In the genomic region with DNA sequence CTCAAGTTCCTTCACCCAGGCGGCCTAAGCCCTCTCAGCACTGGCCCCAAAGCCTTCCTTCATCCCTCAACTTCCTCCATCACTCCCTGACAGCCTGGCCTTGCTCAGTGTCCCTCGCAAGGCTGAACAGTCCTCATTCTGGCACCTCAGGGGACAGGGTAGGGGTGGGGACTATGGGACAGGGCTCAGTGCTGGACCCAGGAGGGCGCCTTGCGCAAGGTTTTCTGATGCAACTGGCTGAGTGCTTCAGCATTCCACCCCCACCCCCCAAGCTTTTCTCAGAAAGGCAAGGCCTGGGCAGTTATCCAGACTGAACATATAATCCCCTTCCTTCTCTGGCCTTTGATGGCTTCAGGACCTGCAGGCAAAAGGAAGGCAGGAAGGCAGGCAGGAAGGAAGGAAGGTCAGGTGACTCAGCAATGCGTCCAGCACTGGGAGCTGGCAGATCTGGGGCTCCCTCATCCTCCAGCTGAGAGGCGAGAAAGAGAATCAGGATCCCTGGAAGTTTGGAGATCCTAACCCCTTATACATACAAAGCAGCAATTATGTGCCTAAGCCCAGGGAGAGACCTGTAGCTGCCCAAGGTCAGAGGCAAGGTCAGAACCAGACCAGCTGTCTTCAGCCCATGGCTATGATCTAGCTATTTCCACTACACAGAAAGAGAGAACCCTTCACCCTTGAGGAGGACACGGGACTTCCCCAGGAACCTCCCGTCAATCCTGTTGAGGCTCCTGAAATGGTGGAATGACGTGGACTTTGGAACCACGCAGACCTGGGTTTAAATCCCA, we compare ENCODE assay signal across 8 cellular contexts. TPM values are rescaled to one million over a fixed set of nuclear protein-coding genes. Genes with fewer than 3 reads are reported as not detected.
DNase-seq lines count a peak whose midpoint lies in the region; ATAC-seq, FAIRE-seq and TF ChIP-seq lines count a peak whose summit lies in the region.

No MANE protein-coding gene starts in this region.

- H3K27me3 Mint-ChIP-seq in Caco-2 (ENCODE audit: insufficient read depth, unreplicated experiment): no peaks in the 10 kb centered on the region

- H3K79me2 ChIP-seq in K562 (ENCODE audit: control insufficient read depth, insufficient read depth, low read length): peaks cover 5% of the 10 kb centered on the region; the same call in 2 of the 3 replicates

- no peak overlapping the region for H3K4me3 ChIP-seq in Caco-2 (ENCODE audit: low read depth, low read length)
- H3K4me3 ChIP-seq in K562: no peak overlapping the region
- H3K4me3 ChIP-seq in right lobe of liver: no peak overlapping the region

- H3K9me1 ChIP-seq in K562 (ENCODE audit: control insufficient read depth, insufficient read depth, low read length): no peaks in the 10 kb centered on the region

- H3K36me3 ChIP-seq in Caco-2 (ENCODE audit: control insufficient read depth, insufficient read depth, low read length): no peaks in the 10 kb centered on the region
- H3K36me3 ChIP-seq in K562 (ENCODE audit: control insufficient read depth, insufficient read depth, low read length): no peaks in the 10 kb centered on the region; the same call in 2 of the 3 replicates
- H3K36me3 ChIP-seq in right lobe of liver: no peaks in the 10 kb centered on the region

- no peaks in the 10 kb centered on the region for H4K20me1 ChIP-seq in K562 (replicated peaks; ENCODE audit: control insufficient read depth, insufficient read depth, low read length)

- H3K4me2 ChIP-seq in K562 (ENCODE audit: insufficient read depth, low read length): peak overlapping the region; percentile 77

- H3K4me3 Mint-ChIP-seq in Caco-2 (ENCODE audit: unreplicated experiment): peak overlapping the region; percentile 66

- TF ChIP-seq CTCF in Caco-2 (IDR thresholded peaks at IDR 0.05; ENCODE audit: insufficient read depth in 1 of 2, low read depth in 1 of 2, low read length in 1 of 2, severe bottlenecking in 1 of 2, unreplicated experiment in 1 of 2) (no peak), K562 (IDR thresholded peaks at IDR 0.05 in 2 of 3, conservative IDR thresholded peaks at IDR 0.05 in 1 of 3; ENCODE audit: insufficient read depth in 2 of 3, low read depth in 1 of 3, low read length in 3 of 3) (peak in 2 of 3 experiments; percentile 21 to 23; a peak in 3 of 6 replicates), right lobe of liver (IDR thresholded peaks at IDR 0.05) (no peak)

- DNase-seq in Caco-2: peak; percentile 96 to 98
- DNase-seq in M059J (ENCODE audit: low read depth): peak; percentile 95
- DNase-seq in K562 (ENCODE audit: extremely low read depth in 1 of 4, low spot score in 3 of 4): peak; percentile 77 to 97 (median 83)
- DNase-seq in right lobe of liver: peak; percentile 95 to 97 (median 95)
- no peak for DNase-seq in NCI-H2081 (lab: John Stamatoyannopoulos, UW)
- DNase-seq in NCI-H1436 treated with DMSO at 0.1 percent for 48 hours (lab: John Stamatoyannopoulos, UW): no peak
- DNase-seq in activated T-cell treated with anti-CD3 and anti-CD28 coated beads, Interleukin-2, amount 50 U/mL, for 48 hours: no peak

- intact Hi-C loops in Caco-2 (cut with micrococcal nuclease; ENCODE audit: unreplicated experiment) (loop anchor here (2.0 kb wide), 1 partner anchor 17 kb away; no protein-coding TSS in a partner anchor), K562 (cut with micrococcal nuclease) (loop anchor here (1.0 kb wide), 1 partner anchor 8 kb away; a partner anchor contains a TSS), right lobe of liver (cut with DNase I) (no loop called here)

- H3K36me3 Mint-ChIP-seq in Caco-2 (ENCODE audit: insufficient read depth, unreplicated experiment): peaks cover 26% of the 10 kb centered on the region

- peak overlapping the region; percentile 89 to 96; a peak in 3 of 4 replicates for H3K9ac ChIP-seq in K562 (ENCODE audit: insufficient read depth in 1 of 2, low read depth in 2 of 2, low read length in 2 of 2)

- POLR2A ChIA-PET in Caco-2 (lab: Charles Lee) (interaction anchor here (0.5 to 4.0 kb wide), 9 partner anchors 9 to 51 kb away, joined by 3 to 75 read pairs (median 5); a partner anchor contains a TSS), K562 (lab: Yijun Ruan, JAX) (interaction anchor here (0.8 to 7.5 kb wide), 13 partner anchors 10 to 159 kb away, joined by 3 to 100 read pairs (median 4); a partner anchor contains a TSS)

- WGBS in K562 (ENCODE audit: insufficient coverage, low coverage, missing lambda C conversion rate): 7% methylated on average over 9 of the region's 10 CpGs
- 17% methylated on average over 5 of the region's 10 CpGs for WGBS in right lobe of liver (ENCODE audit: insufficient coverage, low coverage, low lambda C conversion rate, missing lambda C conversion rate)

- peak; percentile 96 for FAIRE-seq in K562 (lab: Jason Lieb, UNC)

- H3K9me3 ChIP-seq in Caco-2 (no peaks in the 10 kb centered on the region), K562 (replicated peaks; ENCODE audit: control insufficient read depth, insufficient read depth, low read depth, low read length) (no peaks in the 10 kb centered on the region), right lobe of liver (no peaks in the 10 kb centered on the region)

- CTCF ChIA-PET in Caco-2 (lab: Charles Lee) (interaction anchor here (0.6 to 2.2 kb wide), 5 partner anchors 10 to 106 kb away, joined by 4 to 16 read pairs (median 5); no protein-coding TSS in a partner anchor), K562 (lab: Yijun Ruan, JAX; ENCODE audit: low intra/inter-chr PET ratio) (no interaction called here)

- H3K27me3 ChIP-seq in Caco-2 (replicated peaks; ENCODE audit: control insufficient read depth, insufficient read depth, low read length): no peaks in the 10 kb centered on the region
- H3K27me3 ChIP-seq in K562 (ENCODE audit: control insufficient read depth in 2 of 2, insufficient read depth in 2 of 2, low read length in 2 of 2): no peaks in the 10 kb centered on the region
- no peaks in the 10 kb centered on the region for H3K27me3 ChIP-seq in right lobe of liver

- in situ Hi-C loops in K562 (cut with MboI): no loop called here

- peak overlapping the region; percentile 99 for H3K27ac ChIP-seq in K562 (ENCODE audit: extremely low read depth, low read depth, low read length)
- H3K27ac ChIP-seq in right lobe of liver: peak overlapping the region; percentile 68 to 92 (median 81)

- H2AFZ ChIP-seq in K562 (ENCODE audit: low read depth, low read length): peak overlapping the region; percentile 75

- peaks cover 60% of the 10 kb centered on the region for H3K4me1 Mint-ChIP-seq in Caco-2 (ENCODE audit: low read depth, unreplicated experiment)

- H3K27ac Mint-ChIP-seq in Caco-2 (ENCODE audit: unreplicated experiment): peak overlapping the region; percentile 99

- peak; percentile 40 to 54; a peak in 3 of 4 replicates for TF ChIP-seq RAD21 in K562 (CRISPR knock-in tag; conservative IDR thresholded peaks at IDR 0.05 in 1 of 2, IDR thresholded peaks at IDR 0.05 in 1 of 2)

- peak; percentile 98 for TF ChIP-seq EP300 in K562 (IDR thresholded peaks at IDR 0.05; ENCODE audit: low read length)

- ATAC-seq in K562: peak; percentile 80
- ATAC-seq in right lobe of liver: peak; percentile 83 to 90 (median 86)
- ATAC-seq in HG03378 (IDR thresholded peaks at IDR 0.05; ENCODE audit: unreplicated experiment): no peak

- TF ChIP-seq POLR2A in K562 (conservative IDR thresholded peaks at IDR 0.05) (peak; percentile 64), right lobe of liver (IDR thresholded peaks at IDR 0.05) (peak; percentile 53)

- peaks cover 68% of the 10 kb centered on the region for H3K4me1 ChIP-seq in Caco-2
- peaks cover 56 to 80% of the 10 kb centered on the region in 2 experiments for H3K4me1 ChIP-seq in K562 (replicated peaks in 1 of 2; ENCODE audit: control insufficient read depth in 2 of 2, insufficient read depth in 2 of 2, low read length in 2 of 2)
- peaks cover 2 to 45% (median 25%) of the 10 kb centered on the region in 4 donors for H3K4me1 ChIP-seq in right lobe of liver

- no peaks in the 10 kb centered on the region for H3K9me3 Mint-ChIP-seq in Caco-2 (ENCODE audit: unreplicated experiment)

- no TSS peak for BruUV-seq in Caco-2 (replicated peaks; lab: Mats Ljungman, UMichigan)
- BruUV-seq in K562 (replicated peaks; lab: Mats Ljungman, UMichigan): TSS peak; percentile 48

RNA-seq across cellular contexts. Expression of a gene that starts 8.6 kb away (rescaled TPM):
- 113 and 132 TPM in 2 replicates for total RNA-seq in Caco-2 (2022)
- 34.1 and 35.5 TPM in 2 replicates for total RNA-seq in M059J (2014; rRNA removed; shearing (Covaris generic))
- total RNA-seq in K562 (2011; cell fraction: chromatin; rRNA removed; ENCODE audit: low replicate concordance): 20.3 and 47.6 TPM in 2 replicates
- 45.7 and 51.3 TPM in 2 replicates for total RNA-seq in K562 (2011; cell fraction: nucleolus; rRNA removed)
- total RNA-seq in K562 (2011; cell fraction: nucleoplasm; rRNA removed): 38.2 and 39.5 TPM in 2 replicates
- total RNA-seq in K562 (2014; rRNA removed): 113 and 114 TPM in 2 replicates
- 43.5 and 47.4 TPM in 2 replicates for total RNA-seq in K562 (2014; rRNA removed; fragmentation: Illumina TruSeq; extraction: Trizol)
- 22.1 and 23.0 TPM in 2 replicates for total RNA-seq in K562 (2015; rRNA removed; fragmentation: Illumina TruSeq; extraction: Trizol)
- total RNA-seq in K562 (2021): 102 and 110 TPM in 2 replicates
- polyA plus RNA-seq in K562 (2011; rRNA removed): 44.4 and 114 TPM in 2 replicates
- 105 and 109 TPM in 2 replicates for polyA plus RNA-seq in K562 (2011; cell fraction: cytosol; rRNA removed)
- 42.6 and 66.5 TPM in 2 replicates for polyA plus RNA-seq in K562 (2011; cell fraction: nucleus; rRNA removed)
- 40.1 and 401 TPM in 2 replicates for polyA plus RNA-seq in K562 (2012)
- 55.3 and 78.6 TPM in 2 replicates for polyA plus RNA-seq in K562 (2014; fragmentation: Illumina TruSeq; extraction: Trizol)
- 10 to 100 TPM; 12.1 to 14.9 TPM for polyA plus RNA-seq in K562 (2014; fragmentation: Nextera tagmentation; extraction: Ambion mirVana)
- polyA plus RNA-seq in K562 (2014; rRNA removed): 78.8 and 80.6 TPM in 2 replicates
- polyA minus RNA-seq in K562 (2011; rRNA and poly(A)+ RNA removed): 33.3 and 53.8 TPM in 2 replicates
- polyA minus RNA-seq in K562 (2011; cell fraction: cytosol; rRNA and poly(A)+ RNA removed): 37.2 and 88.9 TPM in 2 replicates
- 9.7 and 26.4 TPM in 2 replicates for polyA minus RNA-seq in K562 (2011; cell fraction: nucleus; rRNA and poly(A)+ RNA removed)
- 100 to 1,000 TPM in 2 of 6 experiments, 10 to 100 TPM in 4; 15.1 to 139 (median 34.1) TPM for total RNA-seq in right lobe of liver

RNA-seq across cellular contexts. Expression of a gene that starts 25.0 kb away (rescaled TPM):
- 24.6 and 27.5 TPM in 2 replicates for total RNA-seq in Caco-2 (2022)
- total RNA-seq in M059J (2014; rRNA removed; shearing (Covaris generic)): 102 and 149 TPM in 2 replicates
- 9.8 and 24.5 TPM in 2 replicates for total RNA-seq in K562 (2011; cell fraction: chromatin; rRNA removed; ENCODE audit: low replicate concordance)
- 24.9 and 37.9 TPM in 2 replicates for total RNA-seq in K562 (2011; cell fraction: nucleolus; rRNA removed)
- total RNA-seq in K562 (2011; cell fraction: nucleoplasm; rRNA removed): 34.2 and 46.5 TPM in 2 replicates
- total RNA-seq in K562 (2014; rRNA removed): 11.1 and 21.5 TPM in 2 replicates
- 6.7 and 7.5 TPM in 2 replicates for total RNA-seq in K562 (2014; rRNA removed; fragmentation: Illumina TruSeq; extraction: Trizol)
- 7.8 and 9.6 TPM in 2 replicates for total RNA-seq in K562 (2015; rRNA removed; fragmentation: Illumina TruSeq; extraction: Trizol)
- 26.7 and 28.5 TPM in 2 replicates for total RNA-seq in K562 (2021)
- 13.1 and 37.5 TPM in 2 replicates for polyA plus RNA-seq in K562 (2011; rRNA removed)
- 54.0 and 57.8 TPM in 2 replicates for polyA plus RNA-seq in K562 (2011; cell fraction: cytosol; rRNA removed)
- 24.4 and 24.6 TPM in 2 replicates for polyA plus RNA-seq in K562 (2011; cell fraction: nucleus; rRNA removed)
- polyA plus RNA-seq in K562 (2012): 21.9 and 37.5 TPM in 2 replicates
- 24.3 and 24.7 TPM in 2 replicates for polyA plus RNA-seq in K562 (2014; fragmentation: Illumina TruSeq; extraction: Trizol)
- polyA plus RNA-seq in K562 (2014; fragmentation: Nextera tagmentation; extraction: Ambion mirVana): 1 to 10 TPM; 7.9 to 8.3 TPM
- 24.8 and 29.7 TPM in 2 replicates for polyA plus RNA-seq in K562 (2014; rRNA removed)
- polyA minus RNA-seq in K562 (2011; rRNA and poly(A)+ RNA removed): 8.2 and 13.0 TPM in 2 replicates
- polyA minus RNA-seq in K562 (2011; cell fraction: cytosol; rRNA and poly(A)+ RNA removed): 14.1 and 27.3 TPM in 2 replicates
- 5.0 and 5.7 TPM in 2 replicates for polyA minus RNA-seq in K562 (2011; cell fraction: nucleus; rRNA and poly(A)+ RNA removed)
- 1 to 10 TPM; 1.3 to 4.1 (median 1.9) TPM for total RNA-seq in right lobe of liver

RNA-seq across cellular contexts. Expression of a gene that starts 36.1 kb away (rescaled TPM):
- total RNA-seq in Caco-2 (2022) (103 and 111 TPM in 2 replicates), K562 (2014; rRNA removed) (46.1 and 58.1 TPM in 2 replicates), K562 (2014; rRNA removed; fragmentation: Illumina TruSeq; extraction: Trizol) (18.4 and 22.1 TPM in 2 replicates), K562 (2015; rRNA removed; fragmentation: Illumina TruSeq; extraction: Trizol) (18.0 and 19.3 TPM in 2 replicates), K562 (2021) (51.7 and 54.2 TPM in 2 replicates), right lobe of liver (100 to 1,000 TPM in 2 of 6 experiments, 10 to 100 TPM in 4; 63.1 to 113 (median 85.6) TPM)
- total RNA-seq in M059J (2014; rRNA removed; shearing (Covaris generic)): 132 and 155 TPM in 2 replicates
- 91.7 and 117 TPM in 2 replicates for total RNA-seq in K562 (2011; cell fraction: chromatin; rRNA removed; ENCODE audit: low replicate concordance)
- 53.4 and 61.7 TPM in 2 replicates for total RNA-seq in K562 (2011; cell fraction: nucleolus; rRNA removed)
- 62.0 and 75.0 TPM in 2 replicates for total RNA-seq in K562 (2011; cell fraction: nucleoplasm; rRNA removed)
- polyA plus RNA-seq in K562 (2011; rRNA removed) (37.6 and 58.2 TPM in 2 replicates), K562 (2014; fragmentation: Illumina TruSeq; extraction: Trizol) (26.5 and 37.1 TPM in 2 replicates), K562 (2014; fragmentation: Nextera tagmentation; extraction: Ambion mirVana) (1 to 10 TPM; 5.9 to 8.3 TPM), K562 (2014; rRNA removed) (52.7 and 59.3 TPM in 2 replicates)
- polyA plus RNA-seq in K562 (2011; cell fraction: cytosol; rRNA removed): 41.1 and 50.2 TPM in 2 replicates
- polyA plus RNA-seq in K562 (2011; cell fraction: nucleus; rRNA removed): 71.7 and 92.4 TPM in 2 replicates
- 38.5 and 194 TPM in 2 replicates for polyA plus RNA-seq in K562 (2012)
- polyA minus RNA-seq in K562 (2011; rRNA and poly(A)+ RNA removed): 16.0 and 22.1 TPM in 2 replicates
- polyA minus RNA-seq in K562 (2011; cell fraction: cytosol; rRNA and poly(A)+ RNA removed): 16.1 and 28.0 TPM in 2 replicates
- 15.3 and 29.2 TPM in 2 replicates for polyA minus RNA-seq in K562 (2011; cell fraction: nucleus; rRNA and poly(A)+ RNA removed)

RNA-seq across cellular contexts. Expression of a gene that starts 46.6 kb away (rescaled TPM):
- total RNA-seq in Caco-2 (2022) (13.9 and 14.7 TPM in 2 replicates), K562 (2014; rRNA removed) (6.5 and 9.2 TPM in 2 replicates), K562 (2014; rRNA removed; fragmentation: Illumina TruSeq; extraction: Trizol) (1.3 and 1.4 TPM in 2 replicates), K562 (2015; rRNA removed; fragmentation: Illumina TruSeq; extraction: Trizol) (2.6 and 2.8 TPM in 2 replicates), K562 (2021) (26.1 and 26.3 TPM in 2 replicates), right lobe of liver (1 to 10 TPM; 3.6 to 6.4 (median 4.6) TPM)
- total RNA-seq in M059J (2014; rRNA removed; shearing (Covaris generic)): 5.1 and 16.5 TPM in 2 replicates
- total RNA-seq in K562 (2011; cell fraction: chromatin; rRNA removed; ENCODE audit: low replicate concordance): 5.5 and 9.5 TPM in 2 replicates
- 8.4 and 9.8 TPM in 2 replicates for total RNA-seq in K562 (2011; cell fraction: nucleolus; rRNA removed)
- total RNA-seq in K562 (2011; cell fraction: nucleoplasm; rRNA removed): 8.9 and 11.8 TPM in 2 replicates
- polyA plus RNA-seq in K562 (2011; rRNA removed) (1.8 and 3.5 TPM in 2 replicates), K562 (2014; fragmentation: Illumina TruSeq; extraction: Trizol) (6.7 and 7.4 TPM in 2 replicates), K562 (2014; fragmentation: Nextera tagmentation; extraction: Ambion mirVana) (under 1 TPM; 0.42 to 0.48 TPM), K562 (2014; rRNA removed) (6.7 and 9.6 TPM in 2 replicates)
- 2.4 and 2.8 TPM in 2 replicates for polyA plus RNA-seq in K562 (2011; cell fraction: cytosol; rRNA removed)
- 9.5 and 9.7 TPM in 2 replicates for polyA plus RNA-seq in K562 (2011; cell fraction: nucleus; rRNA removed)
- 13.7 and 13.9 TPM in 2 replicates for polyA plus RNA-seq in K562 (2012)
- 2.0 and 2.9 TPM in 2 replicates for polyA minus RNA-seq in K562 (2011; rRNA and poly(A)+ RNA removed)
- 4.7 and 7.1 TPM in 2 replicates for polyA minus RNA-seq in K562 (2011; cell fraction: cytosol; rRNA and poly(A)+ RNA removed)
- 2.7 and 5.2 TPM in 2 replicates for polyA minus RNA-seq in K562 (2011; cell fraction: nucleus; rRNA and poly(A)+ RNA removed)

Comparison
In these comparisons a context has a peak if more than half of its experiments do, and no peak if none do; other contexts are left out.
1. DNase-seq: peak in Caco-2 (2 of 2), M059J (single experiment), K562 (4 of 4) and right lobe of liver (3 of 3); none in NCI-H2081 (0 of 2), NCI-H1436 treated with DMSO at 0.1 percent for 48 hours (single experiment) and activated T-cell treated with anti-CD3 and anti-CD28 coated beads, Interleukin-2, amount 50 U/mL, for 48 hours (0 of 2).
2. CTCF ChIP-seq: peak in K562 (2 of 3); none in Caco-2 (0 of 2) and right lobe of liver (0 of 4).
3. intact Hi-C loops: an anchor here in Caco-2 (2.0 kb wide) and K562 (1.0 kb wide); none called in right lobe of liver.